8 cellular contexts compared by ENCODE assay signal in the genomic region with DNA sequence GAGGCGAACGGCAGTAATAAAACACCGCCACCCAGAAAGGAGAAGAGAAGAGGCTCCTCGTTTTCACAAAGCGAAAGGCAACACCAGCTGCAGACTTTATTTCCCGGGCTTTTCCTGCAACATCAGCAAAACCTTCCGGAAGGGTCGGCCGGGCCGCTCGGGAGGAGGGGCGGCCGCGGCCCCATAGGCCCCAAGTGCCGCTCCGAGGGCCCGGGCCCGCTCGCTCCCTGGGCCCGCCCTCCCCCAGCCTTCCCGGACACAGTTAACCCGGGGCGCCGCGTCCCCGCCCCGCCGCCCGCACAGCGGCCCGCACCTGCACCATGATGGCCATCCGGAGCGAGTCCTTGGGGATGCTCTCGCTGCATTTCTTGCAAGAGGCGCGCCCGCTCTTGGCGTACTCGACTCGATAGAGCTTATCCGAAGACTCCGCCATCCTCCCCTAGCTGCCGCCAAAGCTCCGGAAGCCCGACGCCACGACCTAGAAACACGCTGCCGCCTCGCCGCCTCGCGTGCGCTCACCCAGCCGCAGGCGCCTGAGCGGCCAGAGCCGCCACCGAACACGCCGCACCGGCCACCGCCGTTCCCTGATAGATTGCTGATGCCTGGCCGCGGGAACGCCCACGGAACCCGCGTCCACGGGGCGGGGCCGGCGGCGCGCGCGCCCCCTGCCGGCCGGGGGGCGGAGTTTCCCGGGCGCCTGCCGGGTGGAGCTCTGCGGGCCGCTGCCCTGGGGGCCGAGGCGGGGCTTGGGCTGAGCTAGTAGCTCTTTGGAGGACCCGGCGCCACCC.
A peak's percentile ranks its signal among the peaks of the same experiment; 100 is the strongest.
DNase-seq lines count a peak whose midpoint lies in the region; ATAC-seq lines count a peak whose summit lies in the region.

TSS of gene PARP1 (minus strand) at position 597 of the 788 bp plus-strand sequence. CDS start at position 433, 164 bp downstream.

- DNase-seq in AG20443 (ENCODE audit: low spot score) (peak; percentile 99), NCI-H345 treated with DMSO at 0.1 percent for 48 hours (lab: John Stamatoyannopoulos, UW; ENCODE audit: unreplicated experiment) (peak; percentile 87), caudate nucleus (lab: John Stamatoyannopoulos, UW) (peak; percentile 12 to 88 (median 73)), islet precursor cell (peak; percentile 95)
- peak; percentile 69 to 81 (median 76) for DNase-seq in activated CD4-positive, CD25-positive, alpha-beta regulatory T cell (lab: John Stamatoyannopoulos, UW)
- DNase-seq in stimulated activated CD4-positive, alpha-beta T cell treated with anti-CD3 and anti-CD28 coated beads, Interleukin-12 subunit alpha, Interleukin-12 subunit beta, amount 100 ng/mL, for 48 hours (ENCODE audit: low read depth in 2 of 3, low spot score in 1 of 3): peak; percentile 81 to 84 (median 82)

- ATAC-seq in GM19023 (IDR thresholded peaks at IDR 0.05; ENCODE audit: unreplicated experiment) (peak; percentile 79), HG03196 (IDR thresholded peaks at IDR 0.05; ENCODE audit: unreplicated experiment) (peak; percentile 72)

- H3K27ac ChIP-seq in caudate nucleus (ENCODE audit: low read depth, low read length): peak within 1 kb of the TSS; percentile 33

Comparison
In these comparisons a context has a peak if more than half of its experiments do, and no peak if none do; other contexts are left out.
1. Peak in every context shown above with its lines: DNase-seq, ATAC-seq and H3K27ac ChIP-seq.